In the genomic region with DNA sequence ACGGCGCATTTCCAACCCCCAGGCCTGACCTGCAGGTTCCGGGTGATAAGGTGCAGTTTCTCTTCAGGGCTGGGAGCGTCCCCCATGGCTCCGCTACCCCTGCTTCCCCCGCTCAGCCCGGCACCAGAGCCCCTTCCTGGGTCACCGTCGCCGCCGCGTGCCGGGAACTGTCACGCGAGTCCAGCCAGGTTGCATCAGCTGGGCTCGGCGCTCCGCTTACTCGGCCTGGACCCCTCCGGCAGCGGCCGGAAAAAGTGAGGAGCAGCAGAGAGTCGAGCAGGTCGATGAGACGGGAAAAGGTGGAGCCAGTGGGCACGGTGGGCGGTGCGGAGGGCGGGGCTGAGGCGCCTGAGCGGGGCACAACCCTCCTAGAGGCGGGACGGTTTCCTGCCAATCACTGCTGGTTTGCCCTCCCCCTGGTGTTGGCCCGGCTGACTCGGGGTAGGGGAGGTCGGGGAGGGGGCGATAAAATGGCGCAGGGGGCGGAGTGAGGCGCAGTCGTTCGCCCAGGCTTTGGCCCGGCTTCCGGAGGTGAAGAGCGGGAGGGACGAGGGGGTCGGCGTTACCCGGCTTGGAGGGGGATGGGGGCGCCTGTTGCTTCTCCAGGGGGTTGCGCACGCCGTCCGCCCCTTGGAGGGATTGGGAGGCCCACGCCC, we compare ENCODE assay signal across 1 cellular context.
TF ChIP-seq lines count a peak whose summit lies in the region.

A gene (plus strand): TSS at position 495 of the 656 bp plus-strand sequence. CDS start 8,447 bp downstream, outside the sequence.
A gene (minus strand): TSS at position 200 of the 656 bp plus-strand sequence. CDS start 114 bp downstream, at position 86.

TF ChIP-seq in GM12878, 131 proteins besides CTCF, POLR2A, EP300 and RAD21 (continued from another document):
- TF ChIP-seq, protein P1, sequence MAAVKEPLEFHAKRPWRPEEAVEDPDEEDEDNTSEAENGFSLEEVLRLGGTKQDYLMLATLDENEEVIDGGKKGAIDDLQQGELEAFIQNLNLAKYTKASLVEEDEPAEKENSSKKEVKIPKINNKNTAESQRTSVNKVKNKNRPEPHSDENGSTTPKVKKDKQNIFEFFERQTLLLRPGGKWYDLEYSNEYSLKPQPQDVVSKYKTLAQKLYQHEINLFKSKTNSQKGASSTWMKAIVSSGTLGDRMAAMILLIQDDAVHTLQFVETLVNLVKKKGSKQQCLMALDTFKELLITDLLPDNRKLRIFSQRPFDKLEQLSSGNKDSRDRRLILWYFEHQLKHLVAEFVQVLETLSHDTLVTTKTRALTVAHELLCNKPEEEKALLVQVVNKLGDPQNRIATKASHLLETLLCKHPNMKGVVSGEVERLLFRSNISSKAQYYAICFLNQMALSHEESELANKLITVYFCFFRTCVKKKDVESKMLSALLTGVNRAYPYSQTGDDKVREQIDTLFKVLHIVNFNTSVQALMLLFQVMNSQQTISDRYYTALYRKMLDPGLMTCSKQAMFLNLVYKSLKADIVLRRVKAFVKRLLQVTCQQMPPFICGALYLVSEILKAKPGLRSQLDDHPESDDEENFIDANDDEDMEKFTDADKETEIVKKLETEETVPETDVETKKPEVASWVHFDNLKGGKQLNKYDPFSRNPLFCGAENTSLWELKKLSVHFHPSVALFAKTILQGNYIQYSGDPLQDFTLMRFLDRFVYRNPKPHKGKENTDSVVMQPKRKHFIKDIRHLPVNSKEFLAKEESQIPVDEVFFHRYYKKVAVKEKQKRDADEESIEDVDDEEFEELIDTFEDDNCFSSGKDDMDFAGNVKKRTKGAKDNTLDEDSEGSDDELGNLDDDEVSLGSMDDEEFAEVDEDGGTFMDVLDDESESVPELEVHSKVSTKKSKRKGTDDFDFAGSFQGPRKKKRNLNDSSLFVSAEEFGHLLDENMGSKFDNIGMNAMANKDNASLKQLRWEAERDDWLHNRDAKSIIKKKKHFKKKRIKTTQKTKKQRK (IDR thresholded peaks at IDR 0.05; ENCODE audit: low read depth, low read length) = peak; percentile 69; the same call in 1 of the 2 replicates
- TF ChIP-seq MTA2 (IDR thresholded peaks at IDR 0.05; ENCODE audit: low read depth) = no peak
- TF ChIP-seq BHLHE40 (IDR thresholded peaks at IDR 0.05; ENCODE audit: borderline replicate concordance in 1 of 2, low read depth in 2 of 2, low read length in 1 of 2) = peak; percentile 100
- TF ChIP-seq MXI1 (IDR thresholded peaks at IDR 0.05; ENCODE audit: low read depth, low read length) = peak; percentile 99
- TF ChIP-seq, protein P2, sequence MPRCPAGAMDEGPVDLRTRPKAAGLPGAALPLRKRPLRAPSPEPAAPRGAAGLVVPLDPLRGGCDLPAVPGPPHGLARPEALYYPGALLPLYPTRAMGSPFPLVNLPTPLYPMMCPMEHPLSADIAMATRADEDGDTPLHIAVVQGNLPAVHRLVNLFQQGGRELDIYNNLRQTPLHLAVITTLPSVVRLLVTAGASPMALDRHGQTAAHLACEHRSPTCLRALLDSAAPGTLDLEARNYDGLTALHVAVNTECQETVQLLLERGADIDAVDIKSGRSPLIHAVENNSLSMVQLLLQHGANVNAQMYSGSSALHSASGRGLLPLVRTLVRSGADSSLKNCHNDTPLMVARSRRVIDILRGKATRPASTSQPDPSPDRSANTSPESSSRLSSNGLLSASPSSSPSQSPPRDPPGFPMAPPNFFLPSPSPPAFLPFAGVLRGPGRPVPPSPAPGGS (IDR thresholded peaks at IDR 0.05; ENCODE audit: borderline replicate concordance, insufficient read depth, low read depth, low read length, poor library complexity, severe bottlenecking) = peak; percentile 35
- peak; percentile 20; the same call in 1 of the 2 replicates for TF ChIP-seq NRF1 (conservative IDR thresholded peaks at IDR 0.05; ENCODE audit: low read depth, low read length)
- peak; percentile 85 for TF ChIP-seq ATF7 (IDR thresholded peaks at IDR 0.05; ENCODE audit: low read depth)
- TF ChIP-seq TCF3 (IDR thresholded peaks at IDR 0.05; ENCODE audit: borderline replicate concordance, insufficient read depth, low read depth, low read length) = peak; percentile 93
- TF ChIP-seq, protein P3, sequence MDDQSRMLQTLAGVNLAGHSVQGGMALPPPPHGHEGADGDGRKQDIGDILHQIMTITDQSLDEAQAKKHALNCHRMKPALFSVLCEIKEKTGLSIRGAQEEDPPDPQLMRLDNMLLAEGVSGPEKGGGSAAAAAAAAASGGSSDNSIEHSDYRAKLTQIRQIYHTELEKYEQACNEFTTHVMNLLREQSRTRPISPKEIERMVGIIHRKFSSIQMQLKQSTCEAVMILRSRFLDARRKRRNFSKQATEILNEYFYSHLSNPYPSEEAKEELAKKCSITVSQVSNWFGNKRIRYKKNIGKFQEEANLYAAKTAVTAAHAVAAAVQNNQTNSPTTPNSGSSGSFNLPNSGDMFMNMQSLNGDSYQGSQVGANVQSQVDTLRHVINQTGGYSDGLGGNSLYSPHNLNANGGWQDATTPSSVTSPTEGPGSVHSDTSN (IDR thresholded peaks at IDR 0.05; ENCODE audit: insufficient replicate concordance, low read depth, low read length) = peak; percentile 91
- no peak for TF ChIP-seq ZNF274 (IDR thresholded peaks at IDR 0.05; ENCODE audit: insufficient read depth, insufficient read length)
- TF ChIP-seq SREBF1 (IDR thresholded peaks at IDR 0.05; ENCODE audit: low read length) = no peak
- TF ChIP-seq SIX5 (IDR thresholded peaks at IDR 0.05; ENCODE audit: low read depth, low read length, severe bottlenecking) = peak; percentile 59
- peak; percentile 90 for TF ChIP-seq YY1 (IDR thresholded peaks at IDR 0.05; ENCODE audit: low read depth, low read length)
- TF ChIP-seq MEF2A (IDR thresholded peaks at IDR 0.05; ENCODE audit: insufficient read depth, low read depth, low read length) = peak; percentile 84
- TF ChIP-seq SUPT20H (IDR thresholded peaks at IDR 0.05; ENCODE audit: borderline replicate concordance, control insufficient read depth, low read depth, low read length) = no peak
- TF ChIP-seq DPF2 (IDR thresholded peaks at IDR 0.05) = peak; percentile 44
- peak; percentile 28; the same call in 1 of the 2 replicates for TF ChIP-seq ZBED1 (IDR thresholded peaks at IDR 0.05; ENCODE audit: borderline replicate concordance)
- TF ChIP-seq MYB (IDR thresholded peaks at IDR 0.05; ENCODE audit: borderline replicate concordance, low read depth, low read length) = 0 out of 2 replicates have a peak, but pooled peaks have one; percentile 42
- TF ChIP-seq, protein P4, sequence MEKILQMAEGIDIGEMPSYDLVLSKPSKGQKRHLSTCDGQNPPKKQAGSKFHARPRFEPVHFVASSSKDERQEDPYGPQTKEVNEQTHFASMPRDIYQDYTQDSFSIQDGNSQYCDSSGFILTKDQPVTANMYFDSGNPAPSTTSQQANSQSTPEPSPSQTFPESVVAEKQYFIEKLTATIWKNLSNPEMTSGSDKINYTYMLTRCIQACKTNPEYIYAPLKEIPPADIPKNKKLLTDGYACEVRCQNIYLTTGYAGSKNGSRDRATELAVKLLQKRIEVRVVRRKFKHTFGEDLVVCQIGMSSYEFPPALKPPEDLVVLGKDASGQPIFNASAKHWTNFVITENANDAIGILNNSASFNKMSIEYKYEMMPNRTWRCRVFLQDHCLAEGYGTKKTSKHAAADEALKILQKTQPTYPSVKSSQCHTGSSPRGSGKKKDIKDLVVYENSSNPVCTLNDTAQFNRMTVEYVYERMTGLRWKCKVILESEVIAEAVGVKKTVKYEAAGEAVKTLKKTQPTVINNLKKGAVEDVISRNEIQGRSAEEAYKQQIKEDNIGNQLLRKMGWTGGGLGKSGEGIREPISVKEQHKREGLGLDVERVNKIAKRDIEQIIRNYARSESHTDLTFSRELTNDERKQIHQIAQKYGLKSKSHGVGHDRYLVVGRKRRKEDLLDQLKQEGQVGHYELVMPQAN (conservative IDR thresholded peaks at IDR 0.05) = peak; percentile 97
- peak; percentile 99 for TF ChIP-seq ZNF207 (IDR thresholded peaks at IDR 0.05; ENCODE audit: borderline replicate concordance)
- peak; percentile 99 for TF ChIP-seq NR2C2 (IDR thresholded peaks at IDR 0.05; ENCODE audit: borderline replicate concordance, control insufficient read depth, insufficient read length, low read depth)
- TF ChIP-seq, protein P5, sequence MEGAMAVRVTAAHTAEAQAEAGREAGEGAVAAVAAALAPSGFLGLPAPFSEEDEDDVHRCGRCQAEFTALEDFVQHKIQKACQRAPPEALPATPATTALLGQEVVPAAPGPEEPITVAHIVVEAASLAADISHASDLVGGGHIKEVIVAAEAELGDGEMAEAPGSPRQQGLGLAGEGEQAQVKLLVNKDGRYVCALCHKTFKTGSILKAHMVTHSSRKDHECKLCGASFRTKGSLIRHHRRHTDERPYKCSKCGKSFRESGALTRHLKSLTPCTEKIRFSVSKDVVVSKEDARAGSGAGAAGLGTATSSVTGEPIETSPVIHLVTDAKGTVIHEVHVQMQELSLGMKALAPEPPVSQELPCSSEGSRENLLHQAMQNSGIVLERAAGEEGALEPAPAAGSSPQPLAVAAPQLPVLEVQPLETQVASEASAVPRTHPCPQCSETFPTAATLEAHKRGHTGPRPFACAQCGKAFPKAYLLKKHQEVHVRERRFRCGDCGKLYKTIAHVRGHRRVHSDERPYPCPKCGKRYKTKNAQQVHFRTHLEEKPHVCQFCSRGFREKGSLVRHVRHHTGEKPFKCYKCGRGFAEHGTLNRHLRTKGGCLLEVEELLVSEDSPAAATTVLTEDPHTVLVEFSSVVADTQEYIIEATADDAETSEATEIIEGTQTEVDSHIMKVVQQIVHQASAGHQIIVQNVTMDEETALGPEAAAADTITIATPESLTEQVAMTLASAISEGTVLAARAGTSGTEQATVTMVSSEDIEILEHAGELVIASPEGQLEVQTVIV (IDR thresholded peaks at IDR 0.05; ENCODE audit: borderline replicate concordance, partially characterized antibody) = peak; percentile 92
- no peak for TF ChIP-seq ZNF622 (IDR thresholded peaks at IDR 0.05)
- TF ChIP-seq GABPA (IDR thresholded peaks at IDR 0.05; ENCODE audit: low read depth) = peak; percentile 78
